6 cellular contexts compared by ENCODE assay signal in genomic region chr6:31740397-31741223, GRCh38. TPM values are rescaled to one million over a fixed set of nuclear protein-coding genes. Genes with fewer than 3 reads are reported as not detected.
DNase-seq lines count a peak whose midpoint lies in the region; FAIRE-seq and TF ChIP-seq lines count a peak whose summit lies in the region.

No MANE protein-coding gene starts in this region.

- dilution Hi-C loops in endothelial cell of umbilical vein (cut with MboI; ENCODE audit: extremely low pct_ligation_motif_present, low sequenced_read_pairs) = no loop called here

- CTCF ChIA-PET in AG04450 (lab: Charles Lee) = interaction anchor here (1.5 to 2.3 kb wide), 2 partner anchors 11 to 29 kb away, joined by 6 to 8 read pairs; no protein-coding TSS in a partner anchor
- CTCF ChIA-PET in endothelial cell of umbilical vein (lab: Charles Lee) = interaction anchor here (0.9 to 6.0 kb wide), 7 partner anchors 29 to 103 kb away, joined by 3 to 55 read pairs (median 5); partner anchors contain the start of genes ABHD16A and LY6G5C

- no peaks in the 10 kb centered on the region for H3K9me2 ChIP-seq in Karpas-422 (replicated peaks; ENCODE audit: insufficient read depth, low read length)

- H3K9ac ChIP-seq in Karpas-422 (ENCODE audit: low read length) (peak overlapping the region; percentile 83), endothelial cell of umbilical vein (replicated peaks; ENCODE audit: extremely low read depth, insufficient read depth, low read length) (peak overlapping the region; percentile 81)

- no peak overlapping the region; the same call in 1 of the 2 replicates for H2AFZ ChIP-seq in Karpas-422 (ENCODE audit: low read length)
- peak overlapping the region; percentile 35 for H2AFZ ChIP-seq in endothelial cell of umbilical vein (ENCODE audit: low read depth, low read length)

- no TSS peak for BruUV-seq in endothelial cell of umbilical vein (replicated peaks; lab: Mats Ljungman, UMichigan)

- H3K9me3 ChIP-seq in AG04450 (ENCODE audit: control insufficient read depth, insufficient read depth, low read length) (no peaks in the 10 kb centered on the region; the same call in 1 of the 2 replicates), Karpas-422 (ENCODE audit: low read length) (no peaks in the 10 kb centered on the region), endothelial cell of umbilical vein (replicated peaks; ENCODE audit: control insufficient read depth, insufficient read depth, low read length) (no peaks in the 10 kb centered on the region)

- peak; percentile 67 for FAIRE-seq in endothelial cell of umbilical vein (lab: Jason Lieb, UNC)

- TF ChIP-seq POLR2A in endothelial cell of umbilical vein (IDR thresholded peaks at IDR 0.05; ENCODE audit: low read depth, low read length) = peak; percentile 2

- H3K36me3 ChIP-seq in Karpas-422 (ENCODE audit: insufficient read depth, low read length) (0 out of 2 replicates have a peak, but pooled peaks cover 4% of the 10 kb centered on the region), endothelial cell of umbilical vein (ENCODE audit: control insufficient read depth in 2 of 2, extremely low read depth in 1 of 2, insufficient read depth in 2 of 2, low read length in 2 of 2) (no peaks in the 10 kb centered on the region)

- peaks cover 53% of the 10 kb centered on the region for H3K4me1 ChIP-seq in Karpas-422 (ENCODE audit: low read length)
- H3K4me1 ChIP-seq in endothelial cell of umbilical vein (ENCODE audit: control insufficient read depth, extremely low read depth, insufficient read depth, low read length) = peaks cover 31% of the 10 kb centered on the region

- DNase-seq in AG04450 (ENCODE audit: low read depth, low spot score) (no peak), Karpas-422 (peak; percentile 95), endothelial cell of umbilical vein (ENCODE audit: low read depth, low spot score) (no peak), skeletal muscle cell (ENCODE audit: low read depth) (no peak), nucleus accumbens (lab: John Stamatoyannopoulos, UW) (no peak)
- no peak for DNase-seq in activated CD4-positive, alpha-beta T cell treated with anti-CD3 and anti-CD28 coated beads, Interleukin-2, amount 50 U/mL, for 4 hours

- H4K20me1 ChIP-seq in Karpas-422 (ENCODE audit: insufficient read depth, low read depth, low read length) (no peaks in the 10 kb centered on the region), endothelial cell of umbilical vein (replicated peaks; ENCODE audit: control insufficient read depth, extremely low read depth, insufficient read depth, low read length) (no peaks in the 10 kb centered on the region)

- no peaks in the 10 kb centered on the region for H3K27me3 ChIP-seq in AG04450 (ENCODE audit: control insufficient read depth, insufficient read depth, low read length)
- no peaks in the 10 kb centered on the region for H3K27me3 ChIP-seq in Karpas-422 (ENCODE audit: low read length)
- H3K27me3 ChIP-seq in endothelial cell of umbilical vein (ENCODE audit: control insufficient read depth in 2 of 2, insufficient read depth in 2 of 2, low read length in 2 of 2) = no peaks in the 10 kb centered on the region

- H3K27ac ChIP-seq in AG04450 (ENCODE audit: low read depth, low read length) = no peak overlapping the region
- peak overlapping the region; percentile 95 for H3K27ac ChIP-seq in Karpas-422 (ENCODE audit: low read length)
- peak overlapping the region; percentile 19 for H3K27ac ChIP-seq in endothelial cell of umbilical vein (ENCODE audit: insufficient read depth, low read depth, low read length)

- intact Hi-C loops in endothelial cell of umbilical vein (cut with micrococcal nuclease) = loop anchor here (1.0 kb wide), 1 partner anchor 120 kb away; the partner anchor contains the start of gene PRRC2A

- POLR2A ChIA-PET in AG04450 (lab: Yijun Ruan, JAX) = no interaction called here
- POLR2A ChIA-PET in endothelial cell of umbilical vein (lab: Charles Lee) = interaction anchor here (1.2 to 2.0 kb wide), 2 partner anchors 11 to 37 kb away, joined by 4 to 5 read pairs; partner anchors contain the start of genes ABHD16A and DDAH2

- peak overlapping the region; percentile 90 for H3K4me3 ChIP-seq in AG04450 (ENCODE audit: low read depth, low read length)
- H3K4me3 ChIP-seq in Karpas-422 (ENCODE audit: low read length) = peak overlapping the region; percentile 85
- peak overlapping the region; percentile 23 to 76 (median 61) for H3K4me3 ChIP-seq in endothelial cell of umbilical vein (replicated peaks in 1 of 3; ENCODE audit: insufficient read depth in 1 of 3, low read depth in 1 of 3, low read length in 3 of 3)
- H3K4me3 ChIP-seq in skeletal muscle cell (ENCODE audit: low read depth, low read length) = peak overlapping the region; percentile 87

- H3K4me2 ChIP-seq in Karpas-422 (ENCODE audit: low read depth, low read length, poor library complexity, severe bottlenecking) = peak overlapping the region; percentile 79
- H3K4me2 ChIP-seq in endothelial cell of umbilical vein (ENCODE audit: insufficient read depth, low read length) = peak overlapping the region; percentile 79

- TF ChIP-seq CTCF in AG04450 (IDR thresholded peaks at IDR 0.05; ENCODE audit: low read depth, low read length) (no peak), endothelial cell of umbilical vein (IDR thresholded peaks at IDR 0.05; ENCODE audit: extremely low read depth in 1 of 2, insufficient read depth in 1 of 2, low read depth in 1 of 2, low read length in 2 of 2) (no peak)

- H3K9me1 ChIP-seq in endothelial cell of umbilical vein (replicated peaks; ENCODE audit: control insufficient read depth, extremely low read depth, insufficient read depth, low read length) = no peaks in the 10 kb centered on the region

- peaks cover 26% of the 10 kb centered on the region for H3K79me2 ChIP-seq in Karpas-422 (ENCODE audit: low read length)
- peaks cover 16% of the 10 kb centered on the region for H3K79me2 ChIP-seq in endothelial cell of umbilical vein (ENCODE audit: control insufficient read depth, insufficient read depth, low read length)

RNA-seq across cellular contexts. Expression of gene MSH5, which starts 0.8 kb away (rescaled TPM):
- polyA plus RNA-seq in AG04450 (2011; rRNA removed) = 6.4 and 7.2 TPM in 2 replicates
- polyA minus RNA-seq in AG04450 (2011; rRNA and poly(A)+ RNA removed) = 9.8 and 13.9 TPM in 2 replicates
- 30.5 and 58.4 TPM in 2 replicates for total RNA-seq in Karpas-422 (2014; rRNA removed; shearing (Covaris generic); ENCODE audit: low replicate concordance)
- 43.2 and 43.8 TPM in 2 replicates for total RNA-seq in endothelial cell of umbilical vein
- 24.5 and 27.1 TPM in 2 replicates for polyA plus RNA-seq in endothelial cell of umbilical vein
- polyA plus RNA-seq in endothelial cell of umbilical vein (2011; cell fraction: cytosol; rRNA removed) = 10.8 and 11.3 TPM in 2 replicates
- polyA plus RNA-seq in endothelial cell of umbilical vein (2011; cell fraction: nucleus; rRNA removed) = 188 and 214 TPM in 2 replicates
- polyA plus RNA-seq in endothelial cell of umbilical vein (2012) = 7.4 TPM in 2 replicates
- polyA minus RNA-seq in endothelial cell of umbilical vein = 42.2 and 53.3 TPM in 2 replicates
- 13.4 TPM for polyA minus RNA-seq in endothelial cell of umbilical vein (2011; cell fraction: cytosol; rRNA and poly(A)+ RNA removed)
- 57.2 and 101 TPM in 2 replicates for polyA minus RNA-seq in endothelial cell of umbilical vein (2011; cell fraction: nucleus; rRNA and poly(A)+ RNA removed)

RNA-seq across cellular contexts. Expression of gene CLIC1, which starts 4.3 kb away (rescaled TPM):
- polyA plus RNA-seq in AG04450 (2011; rRNA removed) (466 and 531 TPM in 2 replicates), endothelial cell of umbilical vein (569 and 578 TPM in 2 replicates)
- 384 and 467 TPM in 2 replicates for polyA minus RNA-seq in AG04450 (2011; rRNA and poly(A)+ RNA removed)
- total RNA-seq in Karpas-422 (2014; rRNA removed; shearing (Covaris generic); ENCODE audit: low replicate concordance) = 385 and 405 TPM in 2 replicates
- total RNA-seq in endothelial cell of umbilical vein = 535 and 543 TPM in 2 replicates
- 774 and 904 TPM in 2 replicates for polyA plus RNA-seq in endothelial cell of umbilical vein (2011; cell fraction: cytosol; rRNA removed)
- 288 and 289 TPM in 2 replicates for polyA plus RNA-seq in endothelial cell of umbilical vein (2011; cell fraction: nucleus; rRNA removed)
- 434 and 609 TPM in 2 replicates for polyA plus RNA-seq in endothelial cell of umbilical vein (2012)
- 395 and 455 TPM in 2 replicates for polyA minus RNA-seq in endothelial cell of umbilical vein
- 180 TPM for polyA minus RNA-seq in endothelial cell of umbilical vein (2011; cell fraction: cytosol; rRNA and poly(A)+ RNA removed)
- 60.9 and 61.1 TPM in 2 replicates for polyA minus RNA-seq in endothelial cell of umbilical vein (2011; cell fraction: nucleus; rRNA and poly(A)+ RNA removed)

RNA-seq across cellular contexts. Expression of gene DDAH2, which starts 11.5 kb away (rescaled TPM):
- polyA plus RNA-seq in AG04450 (2011; rRNA removed) (44.4 and 59.1 TPM in 2 replicates), endothelial cell of umbilical vein (168 and 176 TPM in 2 replicates)
- polyA minus RNA-seq in AG04450 (2011; rRNA and poly(A)+ RNA removed) = 22.7 and 34.5 TPM in 2 replicates
- 13.3 and 24.0 TPM in 2 replicates for total RNA-seq in Karpas-422 (2014; rRNA removed; shearing (Covaris generic); ENCODE audit: low replicate concordance)
- 109 and 116 TPM in 2 replicates for total RNA-seq in endothelial cell of umbilical vein
- 123 and 137 TPM in 2 replicates for polyA plus RNA-seq in endothelial cell of umbilical vein (2011; cell fraction: cytosol; rRNA removed)
- 68.2 and 76.5 TPM in 2 replicates for polyA plus RNA-seq in endothelial cell of umbilical vein (2011; cell fraction: nucleus; rRNA removed)
- polyA plus RNA-seq in endothelial cell of umbilical vein (2012) = 89.3 and 119 TPM in 2 replicates
- polyA minus RNA-seq in endothelial cell of umbilical vein = 49.6 and 63.3 TPM in 2 replicates
- 7.1 TPM for polyA minus RNA-seq in endothelial cell of umbilical vein (2011; cell fraction: cytosol; rRNA and poly(A)+ RNA removed)
- 14.0 and 23.2 TPM in 2 replicates for polyA minus RNA-seq in endothelial cell of umbilical vein (2011; cell fraction: nucleus; rRNA and poly(A)+ RNA removed)

RNA-seq across cellular contexts. Expression of gene MPIG6B, which starts 17.4 kb away (rescaled TPM):
- polyA plus RNA-seq in AG04450 (2011; rRNA removed) (not detected in 2 replicates), endothelial cell of umbilical vein (not detected in 2 replicates)
- polyA minus RNA-seq in AG04450 (2011; rRNA and poly(A)+ RNA removed) = not detected in 2 replicates
- total RNA-seq in Karpas-422 (2014; rRNA removed; shearing (Covaris generic); ENCODE audit: low replicate concordance) = not detected in 2 replicates
- total RNA-seq in endothelial cell of umbilical vein = not detected in 2 replicates
- not detected in 2 replicates for polyA plus RNA-seq in endothelial cell of umbilical vein (2011; cell fraction: cytosol; rRNA removed)
- not detected in 2 replicates for polyA plus RNA-seq in endothelial cell of umbilical vein (2011; cell fraction: nucleus; rRNA removed)
- polyA plus RNA-seq in endothelial cell of umbilical vein (2012) = 0.08 and 0.21 TPM in 2 replicates
- polyA minus RNA-seq in endothelial cell of umbilical vein = not detected in 2 replicates
- polyA minus RNA-seq in endothelial cell of umbilical vein (2011; cell fraction: cytosol; rRNA and poly(A)+ RNA removed) = not detected
- not detected in 2 replicates for polyA minus RNA-seq in endothelial cell of umbilical vein (2011; cell fraction: nucleus; rRNA and poly(A)+ RNA removed)

RNA-seq across cellular contexts. Expression of gene LY6G6C, which starts 19.1 kb away (rescaled TPM):
- polyA plus RNA-seq in AG04450 (2011; rRNA removed) (not detected in 2 replicates), endothelial cell of umbilical vein (0.33 and 0.41 TPM in 2 replicates)
- not detected in 2 replicates for polyA minus RNA-seq in AG04450 (2011; rRNA and poly(A)+ RNA removed)
- total RNA-seq in Karpas-422 (2014; rRNA removed; shearing (Covaris generic); ENCODE audit: low replicate concordance) = not detected in 2 replicates
- total RNA-seq in endothelial cell of umbilical vein = 0.35 TPM in 1 of 2 replicates, not detected in the other
- 0.14 TPM in 1 of 2 replicates, not detected in the other for polyA plus RNA-seq in endothelial cell of umbilical vein (2011; cell fraction: cytosol; rRNA removed)
- polyA plus RNA-seq in endothelial cell of umbilical vein (2011; cell fraction: nucleus; rRNA removed) = 1.6 and 1.8 TPM in 2 replicates
- 0.19 TPM in 1 of 2 replicates, not detected in the other for polyA plus RNA-seq in endothelial cell of umbilical vein (2012)
- not detected in 2 replicates for polyA minus RNA-seq in endothelial cell of umbilical vein
- not detected for polyA minus RNA-seq in endothelial cell of umbilical vein (2011; cell fraction: cytosol; rRNA and poly(A)+ RNA removed)
- polyA minus RNA-seq in endothelial cell of umbilical vein (2011; cell fraction: nucleus; rRNA and poly(A)+ RNA removed) = 0.67 TPM in 2 replicates
